In the genomic region with DNA sequence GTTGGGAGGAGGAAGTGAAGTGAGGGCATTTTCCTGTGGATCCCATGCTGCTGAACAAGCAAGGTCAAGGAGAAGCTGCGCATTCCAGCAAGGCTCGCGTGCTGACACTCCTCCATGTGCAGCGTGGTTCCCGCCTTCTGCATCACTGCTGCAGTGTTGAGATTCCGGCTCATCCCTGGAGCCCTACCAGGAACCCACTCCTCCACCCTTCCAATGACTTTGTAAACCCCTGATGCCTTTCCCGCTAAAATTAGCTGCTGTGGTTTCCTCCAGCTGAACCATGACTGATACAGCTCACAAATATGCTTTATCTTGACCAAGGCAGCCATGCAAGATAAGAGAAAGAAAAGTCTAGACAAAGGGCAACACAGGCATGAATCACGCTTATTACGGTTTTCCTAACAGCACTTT, we compare ENCODE assay signal across 1 cellular context.
TF ChIP-seq lines count a peak whose summit lies in the region.

No MANE protein-coding gene starts in this region.

TF ChIP-seq in SK-N-SH, 30 proteins besides CTCF, POLR2A, EP300 and RAD21 (continued from another document):
- TF ChIP-seq, protein P1, sequence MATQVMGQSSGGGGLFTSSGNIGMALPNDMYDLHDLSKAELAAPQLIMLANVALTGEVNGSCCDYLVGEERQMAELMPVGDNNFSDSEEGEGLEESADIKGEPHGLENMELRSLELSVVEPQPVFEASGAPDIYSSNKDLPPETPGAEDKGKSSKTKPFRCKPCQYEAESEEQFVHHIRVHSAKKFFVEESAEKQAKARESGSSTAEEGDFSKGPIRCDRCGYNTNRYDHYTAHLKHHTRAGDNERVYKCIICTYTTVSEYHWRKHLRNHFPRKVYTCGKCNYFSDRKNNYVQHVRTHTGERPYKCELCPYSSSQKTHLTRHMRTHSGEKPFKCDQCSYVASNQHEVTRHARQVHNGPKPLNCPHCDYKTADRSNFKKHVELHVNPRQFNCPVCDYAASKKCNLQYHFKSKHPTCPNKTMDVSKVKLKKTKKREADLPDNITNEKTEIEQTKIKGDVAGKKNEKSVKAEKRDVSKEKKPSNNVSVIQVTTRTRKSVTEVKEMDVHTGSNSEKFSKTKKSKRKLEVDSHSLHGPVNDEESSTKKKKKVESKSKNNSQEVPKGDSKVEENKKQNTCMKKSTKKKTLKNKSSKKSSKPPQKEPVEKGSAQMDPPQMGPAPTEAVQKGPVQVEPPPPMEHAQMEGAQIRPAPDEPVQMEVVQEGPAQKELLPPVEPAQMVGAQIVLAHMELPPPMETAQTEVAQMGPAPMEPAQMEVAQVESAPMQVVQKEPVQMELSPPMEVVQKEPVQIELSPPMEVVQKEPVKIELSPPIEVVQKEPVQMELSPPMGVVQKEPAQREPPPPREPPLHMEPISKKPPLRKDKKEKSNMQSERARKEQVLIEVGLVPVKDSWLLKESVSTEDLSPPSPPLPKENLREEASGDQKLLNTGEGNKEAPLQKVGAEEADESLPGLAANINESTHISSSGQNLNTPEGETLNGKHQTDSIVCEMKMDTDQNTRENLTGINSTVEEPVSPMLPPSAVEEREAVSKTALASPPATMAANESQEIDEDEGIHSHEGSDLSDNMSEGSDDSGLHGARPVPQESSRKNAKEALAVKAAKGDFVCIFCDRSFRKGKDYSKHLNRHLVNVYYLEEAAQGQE (IDR thresholded peaks at IDR 0.05; ENCODE audit: low read depth, low read length), result no peak
- TF ChIP-seq CHD2 (IDR thresholded peaks at IDR 0.05; ENCODE audit: low read length, partially characterized antibody) (no peak), RFX5 (IDR thresholded peaks at IDR 0.05; ENCODE audit: low read length) (no peak), FOXJ3 (CRISPR knock-in tag; IDR thresholded peaks at IDR 0.05) (no peak), GABPA (IDR thresholded peaks at IDR 0.05; ENCODE audit: low read depth) (no peak), JUND (IDR thresholded peaks at IDR 0.05) (peak; percentile 51), FOSL2 (IDR thresholded peaks at IDR 0.05; ENCODE audit: borderline replicate concordance, low read depth) (0 out of 2 replicates have a peak, but pooled peaks have one; percentile 40)
- TF ChIP-seq, protein P2, sequence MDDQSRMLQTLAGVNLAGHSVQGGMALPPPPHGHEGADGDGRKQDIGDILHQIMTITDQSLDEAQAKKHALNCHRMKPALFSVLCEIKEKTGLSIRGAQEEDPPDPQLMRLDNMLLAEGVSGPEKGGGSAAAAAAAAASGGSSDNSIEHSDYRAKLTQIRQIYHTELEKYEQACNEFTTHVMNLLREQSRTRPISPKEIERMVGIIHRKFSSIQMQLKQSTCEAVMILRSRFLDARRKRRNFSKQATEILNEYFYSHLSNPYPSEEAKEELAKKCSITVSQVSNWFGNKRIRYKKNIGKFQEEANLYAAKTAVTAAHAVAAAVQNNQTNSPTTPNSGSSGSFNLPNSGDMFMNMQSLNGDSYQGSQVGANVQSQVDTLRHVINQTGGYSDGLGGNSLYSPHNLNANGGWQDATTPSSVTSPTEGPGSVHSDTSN (IDR thresholded peaks at IDR 0.05), result peak; percentile 27; the same call in 1 of the 2 replicates
